In genomic region chr19:45403781-45404556, GRCh38 we compare ENCODE assay signal across 8 cellular contexts. TPM values are rescaled to one million over a fixed set of nuclear protein-coding genes. Genes with fewer than 3 reads are reported as not detected.
A peak's percentile ranks its signal among the peaks of the same experiment; 100 is the strongest.
DNase-seq lines count a peak whose midpoint lies in the region; ATAC-seq, FAIRE-seq and TF ChIP-seq lines count a peak whose summit lies in the region.

No MANE protein-coding gene starts in this region.

- 19 to 34% (median 22%) methylated on average over 20 to 25 of the region's 25 CpGs for WGBS in stomach, 5 donors

- peaks cover 36 to 63% (median 49%) of the 10 kb centered on the region in 4 donors for H3K4me1 ChIP-seq in stomach

- intact Hi-C loops in activated B cell treated with CpG ODN at 0.5 μM for 24 hours (cut with micrococcal nuclease) (loop anchor here (10.0 kb wide), 3 partner anchors 149 to 461 kb away; partner anchors contain the start of genes FOXA3, MARK4 and SYMPK), stomach (cut with DNase I; ENCODE audit: low total_unique reads) (no loop called here)

- H3K27ac ChIP-seq in stomach = peak overlapping the region; percentile 89 to 98 (median 91)

- peaks cover 36% of the 10 kb centered on the region for H3K4me1 Mint-ChIP-seq in activated B cell treated with CpG ODN at 0.5 μM for 24 hours

- peaks cover 16% of the 10 kb centered on the region for H3K27me3 Mint-ChIP-seq in activated B cell treated with CpG ODN at 0.5 μM for 24 hours

- ATAC-seq in activated B cell treated with CpG ODN at 0.5 μM for 24 hours (ENCODE audit: low read depth) = no peak
- no peak for ATAC-seq in GM18868 (IDR thresholded peaks at IDR 0.05; ENCODE audit: unreplicated experiment)

- CTCF ChIA-PET in activated B cell treated with CpG ODN at 0.5 μM for 24 hours (lab: Charles Lee) = interaction anchor here (1.9 to 5.8 kb wide), 4 partner anchors 35 to 82 kb away, joined by 6 to 52 read pairs (median 7); partner anchors contain the start of gene FOSB

- no peak for TF ChIP-seq POLR2A in stomach (IDR thresholded peaks at IDR 0.05)

- no peak for TF ChIP-seq EP300 in stomach (IDR thresholded peaks at IDR 0.05)

- peaks cover 0 to 11% (median 4%) of the 10 kb centered on the region in 4 donors for H3K36me3 ChIP-seq in stomach

- H3K27ac Mint-ChIP-seq in activated B cell treated with CpG ODN at 0.5 μM for 24 hours = peak overlapping the region; percentile 53

- H3K4me3 ChIP-seq in Jurkat, Clone E6-1 (ENCODE audit: low read length) = peak overlapping the region; percentile 98
- H3K4me3 ChIP-seq in choroid plexus epithelial cell (ENCODE audit: low read depth, low read length) (peak overlapping the region; percentile 94), stomach (peak overlapping the region; percentile 65 to 87 (median 80))

- TF ChIP-seq CTCF in activated B cell treated with CpG ODN at 0.5 μM for 24 hours (IDR thresholded peaks at IDR 0.05) = no peak
- TF ChIP-seq CTCF in choroid plexus epithelial cell (conservative IDR thresholded peaks at IDR 0.05; ENCODE audit: low read depth, low read length) = peak; percentile 74
- TF ChIP-seq CTCF in stomach (IDR thresholded peaks at IDR 0.05) = peak in 4 of 7 experiments; percentile 19 to 50 (median 36)

- H3K9me3 ChIP-seq in stomach = no peaks in the 10 kb centered on the region

- H3K4me3 Mint-ChIP-seq in activated B cell treated with CpG ODN at 0.5 μM for 24 hours = peak overlapping the region; percentile 96

- no peaks in the 10 kb centered on the region for H3K9me3 Mint-ChIP-seq in activated B cell treated with CpG ODN at 0.5 μM for 24 hours

- DNase-seq in DMS153 treated with DMSO at 0.1 percent for 48 hours (lab: John Stamatoyannopoulos, UW; ENCODE audit: unreplicated experiment) (peak; percentile 2), activated B cell treated with CpG ODN at 0.5 μM for 24 hours (peak; percentile 51), choroid plexus epithelial cell (ENCODE audit: low read depth) (peak; percentile 54), lung microvascular endothelial cell (ENCODE audit: low read depth in 2 of 2) (peak; percentile 56 to 81), stomach (peak; percentile 73), frontal cortex (ENCODE audit: low spot score in 2 of 2) (no peak)
- DNase-seq in Jurkat, Clone E6-1 (ENCODE audit: low read depth, low spot score) = peak; percentile 41

- POLR2A ChIA-PET in activated B cell treated with CpG ODN at 0.5 μM for 24 hours (lab: Charles Lee) = interaction anchor here (0.5 to 2.3 kb wide), 4 partner anchors 75 to 483 kb away, joined by 3 to 12 read pairs (median 3); no protein-coding TSS in a partner anchor

- no peak for FAIRE-seq in frontal cortex (lab: Jason Lieb, UNC)

- peaks cover 9% of the 10 kb centered on the region for H3K36me3 Mint-ChIP-seq in activated B cell treated with CpG ODN at 0.5 μM for 24 hours (ENCODE audit: low read depth)

- H3K27me3 ChIP-seq in stomach = peaks cover 0 to 28% (median 13%) of the 10 kb centered on the region in 3 donors

RNA-seq across cellular contexts. Expression of gene PPP1R13L, which starts 0.9 kb away (rescaled TPM):
- 17.7 TPM for polyA plus RNA-seq in Jurkat, Clone E6-1 (2012; ENCODE audit: insufficient read depth, insufficient read length)
- total RNA-seq in activated B cell treated with CpG ODN at 0.5 μM for 24 hours (4.0 and 5.1 TPM in 2 replicates), lung microvascular endothelial cell (6.1 and 17.5 TPM in 2 replicates), stomach (10 to 100 TPM in 3 of 5 donors, 1 to 10 TPM in 2; 2.4 to 44.9 (median 28.0) TPM), frontal cortex (under 0.01 TPM)
- 100 to 1,000 TPM in 1 of 3 donors, 10 to 100 TPM in 1, 1 to 10 TPM in 1; 9.2 to 120 (median 11.8) TPM for polyA plus RNA-seq in stomach

RNA-seq across cellular contexts. Expression of gene POLR1G, which starts 2.5 kb away (rescaled TPM):
- polyA plus RNA-seq in Jurkat, Clone E6-1 (2012; ENCODE audit: insufficient read depth, insufficient read length) = 16.2 TPM
- total RNA-seq in activated B cell treated with CpG ODN at 0.5 μM for 24 hours (6.7 and 6.8 TPM in 2 replicates), lung microvascular endothelial cell (4.6 and 11.3 TPM in 2 replicates), stomach (1 to 10 TPM in 2 of 5 donors, under 1 TPM in 1, not detected in 2; 0.55 to 5.9 (median 2.2) TPM), frontal cortex (3.7 TPM)
- 1 to 10 TPM; 1.8 to 7.2 (median 3.4) TPM for polyA plus RNA-seq in stomach

RNA-seq across cellular contexts. Expression of gene ERCC1, which starts 19.7 kb away (rescaled TPM):
- 125 TPM for polyA plus RNA-seq in Jurkat, Clone E6-1 (2012; ENCODE audit: insufficient read depth, insufficient read length)
- total RNA-seq in activated B cell treated with CpG ODN at 0.5 μM for 24 hours = 69.2 and 71.6 TPM in 2 replicates
- total RNA-seq in lung microvascular endothelial cell = 49.0 and 51.2 TPM in 2 replicates
- total RNA-seq in stomach = 10 to 100 TPM in 4 of 5 donors, 1 to 10 TPM in 1; 7.8 to 79.3 (median 36.9) TPM
- 10 to 100 TPM; 53.9 to 66.9 (median 54.6) TPM for polyA plus RNA-seq in stomach
- total RNA-seq in frontal cortex = 55.0 TPM

RNA-seq across cellular contexts. Expression of gene ERCC2, which starts 33.6 kb away (rescaled TPM):
- polyA plus RNA-seq in Jurkat, Clone E6-1 (2012; ENCODE audit: insufficient read depth, insufficient read length) = 39.4 TPM
- total RNA-seq in activated B cell treated with CpG ODN at 0.5 μM for 24 hours (29.8 and 31.5 TPM in 2 replicates), lung microvascular endothelial cell (13.9 and 19.4 TPM in 2 replicates), stomach (10 to 100 TPM in 3 of 5 donors, 1 to 10 TPM in 2; 5.3 to 77.3 (median 12.0) TPM), frontal cortex (14.3 TPM)
- polyA plus RNA-seq in stomach = 10 to 100 TPM in 1 of 3 donors, 1 to 10 TPM in 2; 6.2 to 10.5 (median 6.9) TPM

Comparison
In these comparisons a context has a peak if more than half of its experiments do, and no peak if none do; other contexts are left out.
1. DNase-seq: peak in DMS153 treated with DMSO at 0.1 percent for 48 hours (single experiment), Jurkat, Clone E6-1 (single experiment), activated B cell treated with CpG ODN at 0.5 μM for 24 hours (single experiment), choroid plexus epithelial cell (single experiment), lung microvascular endothelial cell (2 of 2) and stomach (single experiment); none in frontal cortex (0 of 2).
2. Peak in every context shown above with its lines, with median percentiles within 50 percentile points of each other: H3K4me3 ChIP-seq.